In the genomic region with DNA sequence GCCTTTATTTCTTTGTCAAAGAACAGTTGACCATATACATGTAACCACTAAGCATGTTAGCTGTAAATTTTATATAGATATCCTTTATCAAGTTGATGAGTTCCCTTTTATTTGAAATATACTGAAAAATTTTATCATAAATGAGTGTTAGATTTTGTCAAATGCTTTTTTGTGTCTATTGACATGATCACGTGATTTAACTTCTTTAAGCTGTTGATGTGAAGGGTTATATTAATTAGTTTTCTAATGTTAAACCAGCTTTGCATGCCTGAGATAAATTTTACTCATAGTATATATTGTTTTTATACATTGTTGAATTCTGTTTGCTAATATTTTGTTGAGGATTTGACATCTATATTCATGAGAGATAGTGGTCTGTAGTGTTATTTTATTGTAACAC, we compare ENCODE assay signal across 7 cellular contexts.
"Had no signal": no experiment of that assay in that cellular context is flagged by ENCODE, and none has a peak within 500 bp of the region (broad histone marks: within the 10 kb centered on the region; RNA-seq: fewer than 3 reads in every experiment).

No MANE protein-coding gene starts in this region.

- H3K4me1 Mint-ChIP-seq: IgD-negative memory B cell had no signal

- DNase-seq: IMR-90, KBM-7, KG1 had no signal

- H3K4me3 Mint-ChIP-seq: IgD-negative memory B cell had no signal

- FAIRE-seq: HTR-8/SVneo had no signal

- H3K27ac Mint-ChIP-seq: IgD-negative memory B cell had no signal

- H3K27ac ChIP-seq: HL-60, KMS-11 had no signal

- H3K27me3 Mint-ChIP-seq: IgD-negative memory B cell had no signal

- H3K36me3 Mint-ChIP-seq: IgD-negative memory B cell had no signal

- H3K9me3 Mint-ChIP-seq: IgD-negative memory B cell had no signal

- H3K9ac ChIP-seq: KMS-11 had no signal

- H3K4me2 ChIP-seq: KMS-11 had no signal
